8 cellular contexts compared by ENCODE assay signal in the genomic region with DNA sequence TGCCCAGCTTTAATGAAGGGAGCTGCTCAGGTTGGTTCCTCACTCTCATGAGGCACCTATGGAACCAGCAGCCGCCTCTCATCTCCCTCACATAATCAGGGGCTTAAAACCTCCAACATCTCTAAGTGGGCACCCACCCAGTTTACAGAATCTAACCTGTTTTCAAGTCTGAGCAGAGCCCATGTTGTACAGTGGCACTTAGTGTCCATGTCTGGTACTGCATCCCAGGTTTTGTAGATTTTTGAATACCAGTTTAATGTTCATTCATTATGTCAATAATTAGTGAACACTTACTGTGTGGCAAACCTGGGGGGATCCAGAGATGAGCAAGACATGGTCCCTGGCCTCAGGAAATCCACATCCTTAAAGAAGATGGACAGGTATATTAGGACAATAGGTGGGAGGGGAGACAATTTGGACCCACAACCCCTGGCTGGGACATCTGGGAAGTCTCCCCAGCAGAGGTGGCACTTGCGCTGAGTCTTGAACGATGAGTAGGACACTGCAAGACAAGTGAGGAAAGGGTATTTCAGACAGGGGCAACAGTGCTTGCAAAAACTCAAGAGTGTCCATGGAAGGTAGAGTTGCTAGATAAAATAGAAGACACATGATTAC.
DNase-seq lines count a peak whose midpoint lies in the region; ATAC-seq, FAIRE-seq and TF ChIP-seq lines count a peak whose summit lies in the region.

No MANE protein-coding gene starts in this region.

- peaks cover 22% of the 10 kb centered on the region for H3K4me1 Mint-ChIP-seq in nephron progenitor cell

- TF ChIP-seq POLR2A in endothelial cell of umbilical vein (IDR thresholded peaks at IDR 0.05; ENCODE audit: low read depth, low read length), result peak; percentile 5

- dilution Hi-C loops in endothelial cell of umbilical vein (cut with MboI; ENCODE audit: extremely low pct_ligation_motif_present, low sequenced_read_pairs), result no loop called here

- peaks cover 6% of the 10 kb centered on the region in 2 experiments for H3K36me3 ChIP-seq in endothelial cell of umbilical vein (ENCODE audit: control insufficient read depth in 2 of 2, extremely low read depth in 1 of 2, insufficient read depth in 2 of 2, low read length in 2 of 2)

- POLR2A ChIA-PET in endothelial cell of umbilical vein (lab: Charles Lee), result no interaction called here

- no peak overlapping the region for H2AFZ ChIP-seq in endothelial cell of umbilical vein (ENCODE audit: low read depth, low read length)

- H3K4me3 ChIP-seq in endothelial cell of umbilical vein (replicated peaks in 1 of 3; ENCODE audit: insufficient read depth in 1 of 3, low read depth in 1 of 3, low read length in 3 of 3), result no peak overlapping the region

- CTCF ChIA-PET in endothelial cell of umbilical vein (lab: Charles Lee), result interaction anchor here (0.8 to 4.0 kb wide), 31 partner anchors 9 to 223 kb away, joined by 3 to 71 read pairs (median 6); no protein-coding TSS in a partner anchor

- H3K4me3 Mint-ChIP-seq in nephron progenitor cell, result no peak overlapping the region

- BruUV-seq in endothelial cell of umbilical vein (replicated peaks; lab: Mats Ljungman, UMichigan), result no TSS peak

- H3K27me3 Mint-ChIP-seq in nephron progenitor cell (ENCODE audit: low read depth, poor library complexity), result peaks cover 48% of the 10 kb centered on the region

- peaks cover 14% of the 10 kb centered on the region for H3K9me3 Mint-ChIP-seq in nephron progenitor cell

- H3K9me3 ChIP-seq in endothelial cell of umbilical vein (replicated peaks; ENCODE audit: control insufficient read depth, insufficient read depth, low read length), result no peaks in the 10 kb centered on the region

- peak overlapping the region; percentile 23 for H3K4me2 ChIP-seq in endothelial cell of umbilical vein (ENCODE audit: insufficient read depth, low read length)

- no peak for FAIRE-seq in endothelial cell of umbilical vein (lab: Jason Lieb, UNC)

- TF ChIP-seq CTCF in GM12874 (IDR thresholded peaks at IDR 0.05; ENCODE audit: insufficient read depth, low read depth, low read length) (peak; percentile 71), endothelial cell of umbilical vein (IDR thresholded peaks at IDR 0.05; ENCODE audit: extremely low read depth in 1 of 2, insufficient read depth in 1 of 2, low read depth in 1 of 2, low read length in 2 of 2) (peak; percentile 71 to 90), nephron progenitor cell (IDR thresholded peaks at IDR 0.05) (peak; percentile 73)

- peak overlapping the region; percentile 79 for H3K27ac ChIP-seq in endothelial cell of umbilical vein (ENCODE audit: insufficient read depth, low read depth, low read length)

- no peak for ATAC-seq in HG03039 (IDR thresholded peaks at IDR 0.05; ENCODE audit: unreplicated experiment)

- intact Hi-C loops in endothelial cell of umbilical vein (cut with micrococcal nuclease), result loop anchor here (1.0 kb wide), 2 partner anchors 185 to 215 kb away; no protein-coding TSS in a partner anchor

- DNase-seq in AG08395 (ENCODE audit: low spot score) (peak; percentile 58), NCI-H82 (lab: John Stamatoyannopoulos, UW) (peak; percentile 81), endothelial cell of umbilical vein (ENCODE audit: low read depth, low spot score) (peak; percentile 81), nephron progenitor cell (no peak), NCI-H1048 (lab: John Stamatoyannopoulos, UW) (no peak)
- DNase-seq in stimulated activated CD4-positive, alpha-beta T cell treated with anti-CD3 and anti-CD28 coated beads, Interleukin-2, amount 100 ng/mL, for 24 hours, result no peak

- peaks cover 29% of the 10 kb centered on the region for H3K36me3 Mint-ChIP-seq in nephron progenitor cell (ENCODE audit: low read depth)

- H3K79me2 ChIP-seq in endothelial cell of umbilical vein (ENCODE audit: control insufficient read depth, insufficient read depth, low read length), result no peaks in the 10 kb centered on the region

- H3K9me1 ChIP-seq in endothelial cell of umbilical vein (replicated peaks; ENCODE audit: control insufficient read depth, extremely low read depth, insufficient read depth, low read length), result no peaks in the 10 kb centered on the region

- no peak overlapping the region for H3K27ac Mint-ChIP-seq in nephron progenitor cell

- H3K9ac ChIP-seq in endothelial cell of umbilical vein (replicated peaks; ENCODE audit: extremely low read depth, insufficient read depth, low read length), result peak overlapping the region; percentile 17

- peaks cover 18% of the 10 kb centered on the region for H3K4me1 ChIP-seq in endothelial cell of umbilical vein (ENCODE audit: control insufficient read depth, extremely low read depth, insufficient read depth, low read length)

- no peaks in the 10 kb centered on the region for H3K27me3 ChIP-seq in endothelial cell of umbilical vein (ENCODE audit: control insufficient read depth in 2 of 2, insufficient read depth in 2 of 2, low read length in 2 of 2)

- H4K20me1 ChIP-seq in endothelial cell of umbilical vein (replicated peaks; ENCODE audit: control insufficient read depth, extremely low read depth, insufficient read depth, low read length), result no peaks in the 10 kb centered on the region

TF ChIP-seq in endothelial cell of umbilical vein, 7 proteins besides CTCF, POLR2A, EP300 and RAD21:
- TF ChIP-seq EZH2 (IDR thresholded peaks at IDR 0.05; ENCODE audit: borderline replicate concordance, low read depth, low read length, severe bottlenecking) (no peak), FOS (IDR thresholded peaks at IDR 0.05; ENCODE audit: borderline replicate concordance, insufficient read depth, low read length) (no peak), POLR2AphosphoS5 (IDR thresholded peaks at IDR 0.05; ENCODE audit: insufficient read depth, low read depth, low read length) (no peak), MYC (IDR thresholded peaks at IDR 0.05; ENCODE audit: low read depth, low read length) (no peak), GATA2 (IDR thresholded peaks at IDR 0.05; ENCODE audit: insufficient read depth, insufficient read length, low read depth, low read length) (no peak), JUN (IDR thresholded peaks at IDR 0.05; ENCODE audit: borderline replicate concordance, insufficient read depth, insufficient read length, low read depth) (no peak)
- TF ChIP-seq, protein P1, sequence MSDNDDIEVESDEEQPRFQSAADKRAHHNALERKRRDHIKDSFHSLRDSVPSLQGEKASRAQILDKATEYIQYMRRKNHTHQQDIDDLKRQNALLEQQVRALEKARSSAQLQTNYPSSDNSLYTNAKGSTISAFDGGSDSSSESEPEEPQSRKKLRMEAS (IDR thresholded peaks at IDR 0.05; ENCODE audit: insufficient read depth, insufficient read length), result no peak
TF ChIP-seq in endothelial cell of umbilical vein: peak in this region for 0.

Comparison
In these comparisons a context has a peak if more than half of its experiments do, and no peak if none do; other contexts are left out.
1. DNase-seq: peak in AG08395 (single experiment), NCI-H82 (single experiment) and endothelial cell of umbilical vein (single experiment); none in nephron progenitor cell (single experiment), stimulated activated CD4-positive, alpha-beta T cell treated with anti-CD3 and anti-CD28 coated beads, Interleukin-2, amount 100 ng/mL, for 24 hours (0 of 2) and NCI-H1048 (single experiment).
2. Peak in every context shown above with its lines, with median percentiles within 50 percentile points of each other: CTCF ChIP-seq.